Comparison of ENCODE assay signal across 8 cellular contexts in the genomic region with DNA sequence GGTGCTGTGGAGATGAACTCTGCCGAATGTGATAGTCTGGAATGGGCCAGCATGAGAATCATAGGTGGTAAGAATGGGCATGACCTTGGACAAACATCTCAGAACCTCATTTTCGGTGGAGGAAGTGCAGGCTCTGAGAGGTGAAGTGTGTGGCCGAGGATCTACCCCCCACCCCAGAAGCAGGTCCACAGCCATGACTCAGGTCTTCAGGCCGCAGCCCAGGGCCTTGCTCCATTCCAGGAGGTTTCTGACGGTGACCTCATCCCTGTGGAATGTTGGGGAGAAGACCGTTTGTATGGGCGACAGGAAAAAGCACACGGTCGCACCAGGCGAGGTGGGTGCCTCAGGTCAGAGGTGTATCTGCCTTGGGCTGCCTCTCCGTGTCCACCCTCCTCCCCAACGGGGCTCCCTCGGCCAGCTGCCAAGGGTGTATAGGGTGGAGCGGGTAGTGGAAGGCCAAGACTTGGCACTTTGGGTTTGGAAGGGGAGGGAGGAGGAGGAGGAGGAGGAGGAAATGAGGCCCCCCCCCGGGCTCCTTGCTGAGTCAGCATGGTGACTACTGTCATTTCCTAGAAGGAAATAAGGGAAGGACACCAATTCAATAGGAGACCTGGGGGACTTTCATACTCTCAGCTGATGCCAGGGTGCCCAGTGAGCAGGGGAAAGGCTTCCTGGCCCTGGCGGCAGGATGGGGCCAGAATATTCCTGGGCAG.
DNase-seq lines count a peak whose midpoint lies in the region; ATAC-seq and TF ChIP-seq lines count a peak whose summit lies in the region.

No MANE protein-coding gene starts in this region.

- TF ChIP-seq POLR2A in stomach (IDR thresholded peaks at IDR 0.05), result no peak

- peak overlapping the region in 4 of 5 donors; percentile 51 to 66 (median 60) for H3K27ac ChIP-seq in stomach

- H3K36me3 ChIP-seq in stomach, result no peaks in the 10 kb centered on the region

- H3K9me3 ChIP-seq in stomach (no peaks in the 10 kb centered on the region), T-helper 17 cell (ENCODE audit: control insufficient read depth, low read length, poor library complexity, severe bottlenecking) (no peaks in the 10 kb centered on the region)

- H3K27ac Mint-ChIP-seq in T-helper 17 cell, result no peak overlapping the region

- TF ChIP-seq EP300 in stomach (IDR thresholded peaks at IDR 0.05), result no peak

- ATAC-seq in T-helper 17 cell, result no peak
- ATAC-seq in HG02678 (IDR thresholded peaks at IDR 0.05; ENCODE audit: unreplicated experiment), result no peak

- intact Hi-C loops in stomach (cut with DNase I; ENCODE audit: low total_unique reads), result no loop called here

- no peak overlapping the region for H3K4me3 ChIP-seq in HFF-Myc (replicated peaks; ENCODE audit: low read depth, low read length)
- H3K4me3 ChIP-seq in astrocyte of the spinal cord (ENCODE audit: low read depth, low read length), result no peak overlapping the region
- no peak overlapping the region for H3K4me3 ChIP-seq in stomach

- DNase-seq in HFF-Myc (ENCODE audit: extremely low read depth, low read depth) (peak; percentile 92), astrocyte of the spinal cord (ENCODE audit: low read depth, low spot score) (peak; percentile 94), iPS-NIHi11 (ENCODE audit: low spot score) (peak; percentile 85), stomach (peak; percentile 72), NCI-H1417 treated with DMSO at 0.1 percent for 48 hours (lab: John Stamatoyannopoulos, UW) (no peak), T-helper 17 cell (no peak), NCI-H1694 treated with DMSO at 0.1 percent for 48 hours (lab: John Stamatoyannopoulos, UW) (no peak)

- no peaks in the 10 kb centered on the region for H3K27me3 Mint-ChIP-seq in T-helper 17 cell

- TF ChIP-seq CTCF in HFF-Myc (IDR thresholded peaks at IDR 0.05; ENCODE audit: low read depth, low read length, missing control alignments), result no peak
- no peak for TF ChIP-seq CTCF in astrocyte of the spinal cord (IDR thresholded peaks at IDR 0.05; ENCODE audit: low read depth, low read length)
- no peak for TF ChIP-seq CTCF in stomach (IDR thresholded peaks at IDR 0.05)

- WGBS in stomach, 5 donors, result 33 to 46% (median 37%) methylated on average over 15 to 16 of the region's 16 CpGs

- H3K4me3 Mint-ChIP-seq in T-helper 17 cell, result no peak overlapping the region

- in situ Hi-C loops in astrocyte of the spinal cord (cut with HindIII; ENCODE audit: low sequenced_read_pairs), result no loop called here

- peaks cover 3% of the 10 kb centered on the region for H3K4me1 Mint-ChIP-seq in T-helper 17 cell

- no peaks in the 10 kb centered on the region for H3K36me3 Mint-ChIP-seq in T-helper 17 cell (ENCODE audit: low read depth)

- H3K27me3 ChIP-seq in stomach, result no peaks in the 10 kb centered on the region

- peaks cover 9 to 51% (median 25%) of the 10 kb centered on the region in 4 donors for H3K4me1 ChIP-seq in stomach

Comparison
In these comparisons a context has a peak if more than half of its experiments do, and no peak if none do; other contexts are left out.
1. DNase-seq: peak in HFF-Myc (single experiment), astrocyte of the spinal cord (single experiment), iPS-NIHi11 (single experiment) and stomach (single experiment); none in NCI-H1417 treated with DMSO at 0.1 percent for 48 hours (single experiment), T-helper 17 cell (0 of 3) and NCI-H1694 treated with DMSO at 0.1 percent for 48 hours (single experiment).